ENCODE assay signal across 8 cellular contexts in the genomic region with DNA sequence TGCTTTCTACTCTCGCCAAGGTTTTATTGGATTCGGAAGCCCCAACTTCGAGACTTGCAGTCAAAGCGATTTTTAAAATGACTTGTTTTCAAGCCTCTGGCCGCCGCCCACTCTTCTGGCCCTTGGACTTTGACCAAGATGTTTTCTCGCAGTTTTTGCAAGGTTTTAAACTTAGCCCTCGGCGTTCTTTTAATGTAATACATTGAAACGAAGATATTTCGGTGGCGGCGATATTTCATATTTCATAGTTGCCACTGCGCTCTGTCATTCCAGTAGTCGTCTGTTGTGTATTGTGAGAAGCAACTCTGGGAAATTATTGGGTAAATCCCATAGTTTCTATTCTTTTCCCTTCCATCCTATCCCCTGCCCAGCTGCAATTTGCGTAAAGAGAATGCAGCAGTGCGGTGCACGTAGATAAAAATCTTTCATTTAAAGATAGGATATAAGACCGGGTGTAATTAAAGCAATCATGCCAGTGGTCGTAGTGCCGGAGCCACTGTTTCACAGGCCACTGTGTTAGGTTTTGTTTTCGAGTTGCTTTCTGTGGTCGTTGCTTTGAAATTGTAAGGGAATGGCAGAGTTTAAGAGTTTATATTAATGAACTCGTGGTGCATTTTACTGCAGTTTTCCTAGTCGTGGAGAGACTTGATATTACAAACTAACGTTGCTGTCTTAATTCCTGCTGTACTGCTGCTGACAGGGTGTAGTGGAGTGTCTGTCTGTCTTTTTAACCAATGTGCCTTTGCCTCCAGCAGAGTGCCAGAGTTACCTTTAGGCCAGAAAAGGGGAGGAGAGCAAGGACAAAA.
DNase-seq lines count a peak whose midpoint lies in the region; ATAC-seq lines count a peak whose summit lies in the region.

No MANE protein-coding gene starts in this region.

- no peaks in the 10 kb centered on the region for H3K9me3 ChIP-seq in muscle layer of colon (ENCODE audit: low read length)

- DNase-seq in DMS114 treated with DMSO at 0.1 percent for 48 hours (lab: John Stamatoyannopoulos, UW; ENCODE audit: unreplicated experiment): peak; percentile 13
- DNase-seq in SW480 (ENCODE audit: low spot score): peak; percentile 70
- no peak for DNase-seq in epithelial cell of prostate (ENCODE audit: low read depth, low spot score)
- DNase-seq in ecto neural progenitor cell (ENCODE audit: low spot score): no peak
- no peak for DNase-seq in activated effector memory CD4-positive, alpha-beta T cell treated with anti-CD3 and anti-CD28 coated beads, Interleukin-2, amount 50 U/mL, for 16 hours

- H3K36me3 ChIP-seq in muscle layer of colon (ENCODE audit: insufficient read depth, low read length): no peaks in the 10 kb centered on the region

- peak overlapping the region; percentile 92 for H3K27ac ChIP-seq in epithelial cell of prostate
- H3K27ac ChIP-seq in muscle layer of colon (ENCODE audit: low read depth, low read length): peak overlapping the region; percentile 91

- peak overlapping the region; percentile 80 for H3K9ac ChIP-seq in muscle layer of colon (ENCODE audit: low read length)

- peak overlapping the region; percentile 91 for H3K4me3 ChIP-seq in muscle layer of colon (ENCODE audit: low read depth in 1 of 2, low read length in 2 of 2)

- peaks cover 28% of the 10 kb centered on the region for H3K4me1 ChIP-seq in muscle layer of colon (ENCODE audit: insufficient read depth, low read length)

- H3K27me3 ChIP-seq in muscle layer of colon (ENCODE audit: control insufficient read depth in 1 of 2, insufficient read depth in 2 of 2, low read length in 2 of 2): no peaks in the 10 kb centered on the region

- ATAC-seq in GM19397 (IDR thresholded peaks at IDR 0.05; ENCODE audit: unreplicated experiment) (peak; percentile 12), HG03520 (IDR thresholded peaks at IDR 0.05; ENCODE audit: unreplicated experiment) (peak; percentile 25)

Comparison
In these comparisons a context has a peak if more than half of its experiments do, and no peak if none do; other contexts are left out.
1. DNase-seq: peak in DMS114 treated with DMSO at 0.1 percent for 48 hours (single experiment) and SW480 (single experiment); none in epithelial cell of prostate (single experiment), ecto neural progenitor cell (single experiment) and activated effector memory CD4-positive, alpha-beta T cell treated with anti-CD3 and anti-CD28 coated beads, Interleukin-2, amount 50 U/mL, for 16 hours (single experiment).